1 cellular context compared by ENCODE assay signal in genomic region chr2:241555711-241556110, GRCh38.
TF ChIP-seq lines count a peak whose summit lies in the region.

No MANE protein-coding gene starts in this region.

TF ChIP-seq in HCT116, 20 proteins besides CTCF, POLR2A, EP300 and RAD21:
- no peak for TF ChIP-seq CBX3 (IDR thresholded peaks at IDR 0.05; ENCODE audit: low read depth)
- TF ChIP-seq POLR2AphosphoS5 (IDR thresholded peaks at IDR 0.05; ENCODE audit: low read depth, low read length), result peak; percentile 44
- TF ChIP-seq REST (IDR thresholded peaks at IDR 0.05; ENCODE audit: low read depth), result no peak
- no peak for TF ChIP-seq ZFX (IDR thresholded peaks at IDR 0.05)
- no peak for TF ChIP-seq ZNF274 (IDR thresholded peaks at IDR 0.05; ENCODE audit: low read depth, low read length)
- no peak for TF ChIP-seq MAX (IDR thresholded peaks at IDR 0.05)
